In genomic region chr17:82003411-82004381, GRCh38 we compare ENCODE assay signal across 6 cellular contexts. TPM values are rescaled to one million over a fixed set of nuclear protein-coding genes. Genes with fewer than 3 reads are reported as not detected.
DNase-seq lines count a peak whose midpoint lies in the region; ATAC-seq lines count a peak whose summit lies in the region.

No MANE protein-coding gene starts in this region.

- no peak for ATAC-seq in GM21737 (IDR thresholded peaks at IDR 0.05; ENCODE audit: unreplicated experiment)

- H3K4me3 ChIP-seq in adipocyte (ENCODE audit: low read length) = no peak overlapping the region

- H3K4me1 ChIP-seq in adipocyte (ENCODE audit: control insufficient read depth, insufficient read depth, low read length) = peaks cover 26% of the 10 kb centered on the region

- H3K9me3 ChIP-seq in adipocyte (ENCODE audit: control insufficient read depth, low read length) = no peaks in the 10 kb centered on the region

- no peaks in the 10 kb centered on the region for H3K27me3 ChIP-seq in adipocyte (replicated peaks; ENCODE audit: control insufficient read depth, insufficient read depth, low read length)

- H3K9ac ChIP-seq in adipocyte (ENCODE audit: low read length) = peak overlapping the region; percentile 42

- DNase-seq in ELR (ENCODE audit: low read depth) = peak; percentile 99
- DNase-seq in adipocyte (ENCODE audit: low read depth) = peak; percentile 96
- peak; percentile 88 for DNase-seq in myocyte (ENCODE audit: low read depth)
- DNase-seq in hippocampal formation (lab: John Stamatoyannopoulos, UW) = no peak
- no peak for DNase-seq in NCI-H1436 treated with DMSO at 0.1 percent for 48 hours (lab: John Stamatoyannopoulos, UW)

- H3K36me3 ChIP-seq in adipocyte (ENCODE audit: control insufficient read depth, insufficient read depth, low read length, severe bottlenecking) = no peaks in the 10 kb centered on the region

RNA-seq across cellular contexts. Expression of gene CENPX, which starts 19.0 kb away (rescaled TPM):
- 50.0 and 61.8 TPM in 2 replicates for total RNA-seq in myocyte
- 47.5 TPM for polyA plus RNA-seq in myocyte (2012)

RNA-seq across cellular contexts. Expression of gene LRRC45, which starts 19.4 kb away (rescaled TPM):
- 9.4 and 10.5 TPM in 2 replicates for total RNA-seq in myocyte
- polyA plus RNA-seq in myocyte (2012) = 4.8 TPM

RNA-seq across cellular contexts. Expression of gene ASPSCR1, which starts 26.3 kb away (rescaled TPM):
- 21.8 and 29.7 TPM in 2 replicates for total RNA-seq in myocyte
- polyA plus RNA-seq in myocyte (2012) = 25.3 TPM

RNA-seq across cellular contexts. Expression of gene RAC3, which starts 27.8 kb away (rescaled TPM):
- 7.3 and 9.8 TPM in 2 replicates for total RNA-seq in myocyte
- 9.3 TPM for polyA plus RNA-seq in myocyte (2012)

RNA-seq across cellular contexts. Expression of gene DCXR, which starts 33.8 kb away (rescaled TPM):
- total RNA-seq in myocyte = 99.4 and 105 TPM in 2 replicates
- polyA plus RNA-seq in myocyte (2012) = 69.7 TPM

Comparison
In these comparisons a context has a peak if more than half of its experiments do, and no peak if none do; other contexts are left out.
1. DNase-seq: peak in ELR (single experiment), adipocyte (single experiment) and myocyte (single experiment); none in hippocampal formation (0 of 2) and NCI-H1436 treated with DMSO at 0.1 percent for 48 hours (single experiment).